Comparison of ENCODE assay signal across 2 cellular contexts in genomic region chr17:2052238-2052559, GRCh38.
TF ChIP-seq lines count a peak whose summit lies in the region.

No MANE protein-coding gene starts in this region.

TF ChIP-seq in HEK293, 187 proteins besides CTCF, POLR2A, EP300 and RAD21:
- TF ChIP-seq BCL11B (tag by site-specific recombination; IDR thresholded peaks at IDR 0.05; ENCODE audit: low read depth) = peak; percentile 52; the same call in 1 of the 2 replicates
- TF ChIP-seq ZNF341 (tag by site-specific recombination; IDR thresholded peaks at IDR 0.05; ENCODE audit: low read depth) = 0 out of 2 replicates have a peak, but pooled peaks have one; percentile 17
- peak; percentile 94 for TF ChIP-seq ZNF121 (tag by site-specific recombination; IDR thresholded peaks at IDR 0.05)

TF ChIP-seq in HepG2, 621 proteins besides CTCF, POLR2A, EP300 and RAD21:
- TF ChIP-seq GABPB1 (CRISPR knock-in tag; IDR thresholded peaks at IDR 0.05) = 0 out of 2 replicates have a peak, but pooled peaks have one; percentile 4
- TF ChIP-seq ZNF121 (CRISPR knock-in tag; IDR thresholded peaks at IDR 0.05) = peak; percentile 61; the same call in 1 of the 2 replicates
TF ChIP-seq in HepG2: peak in this region for 2; not testable (repeated sequence) for 619.
